In the genomic region with DNA sequence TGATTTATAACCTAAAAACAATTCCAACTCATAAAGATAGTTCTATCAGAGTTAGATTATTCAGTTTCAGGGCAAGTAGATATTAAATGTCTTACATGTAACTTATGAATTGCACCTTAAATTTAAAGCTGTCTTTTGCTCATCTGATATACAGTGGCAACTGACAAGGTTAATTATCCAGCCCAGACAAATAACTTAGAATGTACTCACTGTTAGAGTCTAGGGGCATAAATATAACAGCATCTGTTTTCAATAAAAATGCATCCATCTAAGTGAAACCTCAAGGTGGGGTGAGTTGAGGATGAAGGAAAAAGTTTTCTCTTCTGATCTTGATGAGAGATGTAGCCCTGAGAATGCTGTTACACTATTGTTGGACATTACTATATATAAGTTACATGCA, we compare ENCODE assay signal across 1 cellular context.
A peak's percentile ranks its signal among the peaks of the same experiment; 100 is the strongest.
TF ChIP-seq lines count a peak whose summit lies in the region.

No MANE protein-coding gene starts in this region.

TF ChIP-seq in SK-N-SH, 30 proteins besides CTCF, POLR2A, EP300 and RAD21 (continued from another document):
- TF ChIP-seq PBX3 (IDR thresholded peaks at IDR 0.05) (peak; percentile 85), FOSL2 (IDR thresholded peaks at IDR 0.05; ENCODE audit: borderline replicate concordance, low read depth) (no peak), FOXJ3 (CRISPR knock-in tag; IDR thresholded peaks at IDR 0.05) (no peak), GATA2 (CRISPR knock-in tag; IDR thresholded peaks at IDR 0.05) (no peak), JUND (IDR thresholded peaks at IDR 0.05) (peak; percentile 57), TCF12 (IDR thresholded peaks at IDR 0.05) (peak; percentile 93), YY1 (IDR thresholded peaks at IDR 0.05; ENCODE audit: low read depth) (no peak), EZH2phosphoT487 (IDR thresholded peaks at IDR 0.05; ENCODE audit: borderline replicate concordance, low read depth) (no peak), RFX5 (IDR thresholded peaks at IDR 0.05; ENCODE audit: low read length) (no peak), FOXM1 (IDR thresholded peaks at IDR 0.05; ENCODE audit: low read depth) (no peak), MEF2A (IDR thresholded peaks at IDR 0.05; ENCODE audit: borderline replicate concordance, low read depth) (no peak), POLR2AphosphoS5 (IDR thresholded peaks at IDR 0.05; ENCODE audit: low read depth, low read length) (peak; percentile 58; the same call in 1 of the 2 replicates), ZBTB33 (IDR thresholded peaks at IDR 0.05; ENCODE audit: borderline replicate concordance, low read depth) (no peak), SIN3A (IDR thresholded peaks at IDR 0.05; ENCODE audit: borderline replicate concordance, low read depth, low read length) (no peak), MXI1 (IDR thresholded peaks at IDR 0.05; ENCODE audit: low read depth, low read length) (no peak), RCOR1 (IDR thresholded peaks at IDR 0.05; ENCODE audit: low read length) (no peak), NFIC (IDR thresholded peaks at IDR 0.05; ENCODE audit: borderline replicate concordance) (peak; percentile 41; the same call in 1 of the 2 replicates), NRF1 (IDR thresholded peaks at IDR 0.05; ENCODE audit: low read depth, low read length) (no peak), TAF1 (IDR thresholded peaks at IDR 0.05; ENCODE audit: borderline replicate concordance, low read depth, low read length) (no peak), SMC3 (IDR thresholded peaks at IDR 0.05; ENCODE audit: low read depth, low read length) (no peak), RXRA (IDR thresholded peaks at IDR 0.05; ENCODE audit: borderline replicate concordance, low read depth) (peak; percentile 18; the same call in 1 of the 2 replicates)
- TF ChIP-seq, protein P1, sequence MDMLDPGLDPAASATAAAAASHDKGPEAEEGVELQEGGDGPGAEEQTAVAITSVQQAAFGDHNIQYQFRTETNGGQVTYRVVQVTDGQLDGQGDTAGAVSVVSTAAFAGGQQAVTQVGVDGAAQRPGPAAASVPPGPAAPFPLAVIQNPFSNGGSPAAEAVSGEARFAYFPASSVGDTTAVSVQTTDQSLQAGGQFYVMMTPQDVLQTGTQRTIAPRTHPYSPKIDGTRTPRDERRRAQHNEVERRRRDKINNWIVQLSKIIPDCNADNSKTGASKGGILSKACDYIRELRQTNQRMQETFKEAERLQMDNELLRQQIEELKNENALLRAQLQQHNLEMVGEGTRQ (IDR thresholded peaks at IDR 0.05; ENCODE audit: borderline replicate concordance, low read depth, low read length), result no peak
